Comparison of ENCODE assay signal across 8 cellular contexts in the genomic region with DNA sequence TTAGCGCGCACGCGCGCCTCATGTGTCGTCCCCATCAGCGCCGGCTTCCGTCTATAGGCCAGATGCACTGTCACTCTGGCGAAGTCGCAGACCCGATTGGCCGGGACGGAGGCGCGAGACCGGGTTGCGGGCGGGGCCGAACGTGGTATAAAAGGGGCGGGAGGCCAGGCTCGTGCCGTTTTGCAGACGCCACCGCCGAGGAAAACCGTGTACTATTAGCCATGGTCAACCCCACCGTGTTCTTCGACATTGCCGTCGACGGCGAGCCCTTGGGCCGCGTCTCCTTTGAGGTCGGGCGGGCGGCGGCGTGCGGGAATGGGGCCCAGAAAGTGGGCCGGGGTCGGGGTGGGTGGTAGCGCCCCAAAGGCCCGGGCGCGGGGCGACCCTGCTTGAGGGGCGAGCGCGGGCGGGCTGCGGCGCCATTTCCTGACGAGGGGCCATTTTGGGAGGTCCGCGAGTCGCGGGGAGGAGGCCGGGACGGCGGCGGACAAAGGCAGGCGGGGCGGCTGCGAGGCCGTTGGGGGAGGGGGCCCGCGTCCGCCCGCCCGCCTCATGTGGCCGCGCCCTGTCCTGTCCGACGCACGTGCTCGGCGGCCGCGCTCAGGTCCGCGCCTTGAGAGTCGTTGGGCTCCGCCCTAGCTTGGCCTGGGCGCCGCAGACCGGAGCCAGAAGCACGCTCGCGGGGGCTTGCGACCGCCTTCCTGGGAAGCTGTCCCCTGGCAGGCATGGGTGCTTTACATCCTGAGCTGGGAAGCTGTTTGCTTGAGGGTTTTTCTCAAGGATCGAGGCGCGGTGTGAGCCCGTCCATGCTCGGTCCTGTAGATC. TPM values are rescaled to one million over a fixed set of nuclear protein-coding genes. Genes with fewer than 3 reads are reported as not detected.
A peak's percentile ranks its signal among the peaks of the same experiment; 100 is the strongest.
DNase-seq lines count a peak whose midpoint lies in the region; ATAC-seq and TF ChIP-seq lines count a peak whose summit lies in the region.

A gene (plus strand): TSS at position 178 of the 825 bp plus-strand sequence. CDS start 44 bp downstream, at position 222.

- H3K27ac ChIP-seq in rectal smooth muscle tissue (ENCODE audit: low read depth, low read length) (peak within 1 kb of the TSS; percentile 99), vagina (peak within 1 kb of the TSS; percentile 98)

- in situ Hi-C loops in astrocyte of the cerebellum (cut with HindIII; ENCODE audit: low sequenced_read_pairs): no loop called here

- H3K27me3 ChIP-seq in rectal smooth muscle tissue (ENCODE audit: control insufficient read depth, insufficient read depth, low read length): no peaks in the 10 kb centered on the region
- H3K27me3 ChIP-seq in vagina: no peaks in the 10 kb centered on the region

- peak in 1 of 2 donors; percentile 92 for TF ChIP-seq POLR2A in vagina (IDR thresholded peaks at IDR 0.05)

- peak within 1 kb of the TSS; percentile 93 for H3K9ac ChIP-seq in rectal smooth muscle tissue (ENCODE audit: low read length)

- no peaks in the 10 kb centered on the region for H3K9me3 ChIP-seq in vagina

- DNase-seq in NCI-H2081 (lab: John Stamatoyannopoulos, UW) (peak; percentile 99), T-helper 9 cell (peak; percentile 97), astrocyte of the cerebellum (ENCODE audit: low read depth) (peak; percentile 94), hepatic stellate cell (ENCODE audit: low spot score) (peak; percentile 100), vagina (ENCODE audit: extremely low spot score in 2 of 2) (peak; percentile 97 to 98)

- ATAC-seq in GM18508 (IDR thresholded peaks at IDR 0.05; ENCODE audit: insufficient read depth, unreplicated experiment) (peak; percentile 47), HG02981 (IDR thresholded peaks at IDR 0.05; ENCODE audit: unreplicated experiment) (peak; percentile 90)

- intact Hi-C loops in vagina (cut with DNase I): loop anchor here (2.0 kb wide), 1 partner anchor 190 kb away; a partner anchor contains a TSS

- TF ChIP-seq CTCF in astrocyte of the cerebellum (IDR thresholded peaks at IDR 0.05; ENCODE audit: low read depth, low read length, missing control alignments) (no peak), vagina (IDR thresholded peaks at IDR 0.05) (no peak)

- H3K4me1 ChIP-seq in rectal smooth muscle tissue (ENCODE audit: control insufficient read depth, insufficient read depth, low read length) (peaks cover 11% of the 10 kb centered on the region), vagina (peaks cover 33% of the 10 kb centered on the region)

- peaks cover 13% of the 10 kb centered on the region for H3K36me3 ChIP-seq in rectal smooth muscle tissue (ENCODE audit: control insufficient read depth, insufficient read depth, low read length)
- H3K36me3 ChIP-seq in vagina: peaks cover 0 to 27% of the 10 kb centered on the region in 2 donors

- H3K4me3 ChIP-seq in astrocyte of the cerebellum (ENCODE audit: low read depth, low read length) (peak within 1 kb of the TSS; percentile 97), rectal smooth muscle tissue (ENCODE audit: low read length) (peak within 1 kb of the TSS; percentile 94), vagina (peak within 1 kb of the TSS; percentile 77 to 85)

RNA-seq across cellular contexts. Expression of the gene that starts here (rescaled TPM):
- 1,197 TPM for total RNA-seq in vagina

Comparison
In these comparisons a context has a peak if more than half of its experiments do, and no peak if none do; other contexts are left out.
1. Peak in every context shown above with its lines: DNase-seq, ATAC-seq, H3K4me3 ChIP-seq and H3K27ac ChIP-seq.